ENCODE assay signal across 10 cellular contexts in the genomic region with DNA sequence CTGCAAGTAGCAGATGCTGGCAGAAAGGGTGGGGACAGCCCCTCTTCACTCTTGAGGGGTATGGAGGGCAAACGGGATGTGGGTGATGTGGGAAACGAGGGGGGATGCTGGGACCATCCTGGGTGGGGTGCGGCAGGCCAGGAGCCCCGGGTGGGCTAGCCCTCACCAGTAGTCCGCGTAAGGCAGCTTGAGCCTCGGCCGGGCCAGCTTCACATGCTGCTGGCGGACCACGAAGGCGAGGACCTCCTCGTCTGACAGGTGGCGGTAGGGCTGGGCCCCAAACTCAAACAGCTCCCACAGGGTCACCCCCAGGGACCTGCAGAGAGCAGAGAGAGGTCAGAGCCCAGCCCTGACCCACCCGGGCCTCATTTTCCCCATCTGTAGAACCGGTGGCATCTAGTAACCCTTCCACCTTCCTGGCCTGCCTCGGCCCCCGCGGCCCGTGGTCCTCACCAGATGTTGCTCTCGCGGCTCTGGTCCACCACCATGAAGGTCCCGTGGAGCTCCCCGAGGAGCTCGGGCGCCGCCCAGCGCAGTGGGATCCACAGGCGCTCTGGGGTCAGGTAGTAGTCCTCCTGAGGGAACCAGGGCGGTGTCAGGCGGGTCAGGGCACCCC. TPM values are rescaled to one million over a fixed set of nuclear protein-coding genes. Genes with fewer than 3 reads are reported as not detected.
DNase-seq lines count a peak whose midpoint lies in the region; ATAC-seq and TF ChIP-seq lines count a peak whose summit lies in the region.
"Had no signal": no experiment of that assay in that cellular context is flagged by ENCODE, and none has a peak within 500 bp of the region (broad histone marks: within the 10 kb centered on the region; RNA-seq: fewer than 3 reads in every experiment).

No MANE protein-coding gene starts in this region.

- no TSS peak for BruUV-seq in MCF 10A (replicated peaks; lab: Mats Ljungman, UMichigan)

- H3K36me3 Mint-ChIP-seq in MCF 10A (ENCODE audit: insufficient read depth, unreplicated experiment) (peaks cover 5% of the 10 kb centered on the region), memory B cell (no peaks in the 10 kb centered on the region), T-helper 17 cell (ENCODE audit: low read depth) (no peaks in the 10 kb centered on the region)

- H3K9me3 ChIP-seq in T-helper 17 cell (ENCODE audit: control insufficient read depth, low read length, poor library complexity, severe bottlenecking) = no peaks in the 10 kb centered on the region

- CTCF ChIA-PET in MCF 10A (lab: Yijun Ruan, JAX) = interaction anchor here (0.5 to 1.8 kb wide), 2 partner anchors 11 to 87 kb away, joined by 4 to 10 read pairs; no protein-coding TSS in a partner anchor

- H3K4me3 ChIP-seq in HL-60 (replicated peaks; ENCODE audit: insufficient read depth, low read length) = 0 out of 2 replicates have a peak overlapping the region, but pooled peaks have one; percentile 9

- no peak for ATAC-seq in memory B cell (ENCODE audit: low read depth)
- ATAC-seq in left colon = no peak
- ATAC-seq in T-helper 17 cell = no peak
- ATAC-seq in GM19463 (IDR thresholded peaks at IDR 0.05; ENCODE audit: unreplicated experiment) = no peak

- no peak overlapping the region for H3K27ac ChIP-seq in HL-60 (replicated peaks)

- H3K9me3 Mint-ChIP-seq in MCF 10A (ENCODE audit: unreplicated experiment) (no peaks in the 10 kb centered on the region), memory B cell (no peaks in the 10 kb centered on the region)

- H3K27ac Mint-ChIP-seq in MCF 10A (ENCODE audit: low read depth, unreplicated experiment) (no peak overlapping the region), memory B cell (no peak overlapping the region), T-helper 17 cell (no peak overlapping the region)

- intact Hi-C loops in MCF 10A (cut with micrococcal nuclease) (no loop called here), left colon (cut with DNase I, micrococcal nuclease) (no loop called here)

- H3K4me1 Mint-ChIP-seq in MCF 10A (ENCODE audit: insufficient read depth, unreplicated experiment) (peaks cover 15% of the 10 kb centered on the region), memory B cell (peaks cover 24% of the 10 kb centered on the region), T-helper 17 cell (peaks cover 20% of the 10 kb centered on the region)

- H3K27me3 Mint-ChIP-seq in MCF 10A (ENCODE audit: insufficient read depth, unreplicated experiment) (peaks cover 16% of the 10 kb centered on the region), memory B cell (peaks cover 18% of the 10 kb centered on the region), T-helper 17 cell (peaks cover 4% of the 10 kb centered on the region)

- POLR2A ChIA-PET in MCF 10A (lab: Yijun Ruan, JAX) = no interaction called here

- peaks cover 22% of the 10 kb centered on the region for H3K27me3 ChIP-seq in HL-60 (ENCODE audit: insufficient read depth, poor library complexity, severe bottlenecking)

- DNase-seq in 8988T (peak; percentile 5), HL-60 (ENCODE audit: low read depth in 1 of 2, low spot score in 1 of 2) (no peak), MCF 10A (ENCODE audit: unreplicated experiment) (no peak), memory B cell (ENCODE audit: low spot score in 2 of 2) (no peak), left colon (no peak), T-helper 17 cell (no peak), mesenteric fat pad (ENCODE audit: low spot score) (no peak)
- DNase-seq: activated CD8-positive, alpha-beta memory T cell treated with anti-CD3 and anti-CD28 coated beads for 24 hours had no signal

- peak overlapping the region; percentile 74 for H3K4me3 Mint-ChIP-seq in MCF 10A (ENCODE audit: unreplicated experiment)
- peak overlapping the region; percentile 74 for H3K4me3 Mint-ChIP-seq in memory B cell
- no peak overlapping the region for H3K4me3 Mint-ChIP-seq in T-helper 17 cell

- TF ChIP-seq CTCF in HL-60 (IDR thresholded peaks at IDR 0.05; ENCODE audit: insufficient read depth, low read length) (no peak), MCF 10A (IDR thresholded peaks at IDR 0.05; ENCODE audit: unreplicated experiment) (no peak)

RNA-seq across cellular contexts. Expression of gene LMTK3, which starts 10.7 kb away (rescaled TPM):
- total RNA-seq in MCF 10A (2022) (0.37 and 0.47 TPM in 2 replicates), left colon (1 to 10 TPM in 1 of 2 donors, under 1 TPM in 1; 0.87 to 1.1 TPM), T-helper 17 cell (10 to 100 TPM; 11.5 to 18.4 TPM), mesenteric fat pad (0.45 TPM)
- total RNA-seq: skeletal muscle tissue had no signal

RNA-seq across cellular contexts. Expression of gene CYTH2, which starts 31.8 kb away (rescaled TPM):
- total RNA-seq in MCF 10A (2022) (70.3 and 72.2 TPM in 2 replicates), left colon (10 to 100 TPM; 68.3 to 75.6 TPM), T-helper 17 cell (10 to 100 TPM; 42.3 to 53.4 TPM), mesenteric fat pad (34.9 TPM)

RNA-seq across cellular contexts. Expression of gene KCNJ14, which starts 45.6 kb away (rescaled TPM):
- total RNA-seq in MCF 10A (2022) = 1.6 and 2.7 TPM in 2 replicates
- total RNA-seq in left colon = 1 to 10 TPM in 1 of 2 donors, under 1 TPM in 1; 0.34 to 1.2 TPM
- 1 to 10 TPM; 1.7 to 2.5 TPM for total RNA-seq in T-helper 17 cell
- 1.0 TPM for total RNA-seq in mesenteric fat pad

RNA-seq across cellular contexts. Expression of gene SULT2B1, which starts 51.0 kb away (rescaled TPM):
- total RNA-seq in MCF 10A (2022) (not detected in 2 replicates), left colon (under 1 TPM; 0.87 to 0.89 TPM), T-helper 17 cell (not detected), mesenteric fat pad (0.48 TPM)
- total RNA-seq: skeletal muscle tissue had no signal

RNA-seq across cellular contexts. Expression of gene GRWD1, which starts 55.2 kb away (rescaled TPM):
- total RNA-seq in MCF 10A (2022) = 45.1 and 55.8 TPM in 2 replicates
- 10 to 100 TPM; 22.3 to 25.1 TPM for total RNA-seq in left colon
- total RNA-seq in T-helper 17 cell = 10 to 100 TPM; 32.5 TPM
- 39.0 TPM for total RNA-seq in mesenteric fat pad
